Comparison of ENCODE assay signal across 28 cellular contexts in the genomic region with DNA sequence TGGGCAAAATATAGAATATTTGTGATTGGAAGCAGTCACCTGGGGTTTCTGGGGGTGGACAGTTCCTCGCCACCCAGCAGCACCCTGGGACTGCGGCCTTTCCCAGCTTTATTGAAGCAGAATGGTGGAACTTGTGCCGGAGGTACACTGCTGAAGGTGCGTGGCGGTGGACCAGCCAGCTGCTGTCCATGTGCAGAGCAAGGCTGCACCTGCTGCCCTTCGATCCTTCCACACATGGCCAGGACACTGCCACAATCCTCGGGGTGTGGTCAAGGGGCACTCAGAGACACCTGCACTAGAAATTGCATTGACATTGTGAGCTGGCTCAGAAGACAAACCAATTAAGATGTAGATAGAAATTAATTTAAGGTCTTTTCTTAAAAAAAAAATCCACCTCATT.
"Had no signal": no experiment of that assay in that cellular context is flagged by ENCODE, and none has a peak within 500 bp of the region (broad histone marks: within the 10 kb centered on the region; RNA-seq: fewer than 3 reads in every experiment).

No MANE protein-coding gene starts in this region.

- H3K4me3 Mint-ChIP-seq: activated CD4-positive, alpha-beta memory T cell treated with anti-CD3 and anti-CD28 coated beads for 36 hours; activated naive CD8-positive, alpha-beta T cell; activated T-helper 1 cell treated with anti-CD3 and anti-CD28 coated beads, Interleukin-12 subunit alpha, Interleukin-12 subunit beta, Interleukin-2, Interleukin-4 antibody, amounts not matched to agents 30 ng/mL and 10 ng/mL and 1 ng/mL, durations not matched to agents 14 hours and 24 hours and 36 hours; dendritic cell treated with granulocyte-macrophage colony-stimulating factor and Interleukin-4, amounts not matched to agents 40 ng/mL and 50 ng/mL, for 4 days; immature natural killer cell; naive thymus-derived CD8-positive, alpha-beta T cell; neural progenitor cell; stimulated activated naive B cell treated with anti-CD40 and anti-IgM and Interleukin-4, amounts not matched to agents 10 μg/mL and 1 μg/mL and 100 μg/mL, for 72 hours had no signal

- ATAC-seq: left lung; naive thymus-derived CD8-positive, alpha-beta T cell; sciatic nerve; stimulated activated naive B cell treated with anti-CD40 and anti-IgM and Interleukin-4, amounts not matched to agents 10 μg/mL and 1 μg/mL and 100 μg/mL, for 72 hours had no signal

- H3K4me3 ChIP-seq: adrenal gland, ascending aorta, hepatocyte, left lung, lung, neural progenitor cell, smooth muscle cell, transverse colon, uterus had no signal

- H3K27me3 Mint-ChIP-seq: activated CD4-positive, alpha-beta memory T cell treated with anti-CD3 and anti-CD28 coated beads for 36 hours; activated naive CD8-positive, alpha-beta T cell; dendritic cell treated with granulocyte-macrophage colony-stimulating factor and Interleukin-4, amounts not matched to agents 40 ng/mL and 50 ng/mL, for 4 days; naive thymus-derived CD8-positive, alpha-beta T cell; stimulated activated naive B cell treated with anti-CD40 and anti-IgM and Interleukin-4, amounts not matched to agents 10 μg/mL and 1 μg/mL and 100 μg/mL, for 72 hours had no signal

- H3K9me3 ChIP-seq: adrenal gland, ascending aorta, left lung, transverse colon, uterus had no signal

- H3K27ac Mint-ChIP-seq: activated CD4-positive, alpha-beta memory T cell treated with anti-CD3 and anti-CD28 coated beads for 36 hours; activated naive CD8-positive, alpha-beta T cell; activated T-helper 1 cell treated with anti-CD3 and anti-CD28 coated beads, Interleukin-12 subunit alpha, Interleukin-12 subunit beta, Interleukin-2, Interleukin-4 antibody, amounts not matched to agents 30 ng/mL and 10 ng/mL and 1 ng/mL, durations not matched to agents 14 hours and 24 hours and 36 hours; dendritic cell treated with granulocyte-macrophage colony-stimulating factor and Interleukin-4, amounts not matched to agents 40 ng/mL and 50 ng/mL, for 4 days; neural progenitor cell; stimulated activated naive B cell treated with anti-CD40 and anti-IgM and Interleukin-4, amounts not matched to agents 10 μg/mL and 1 μg/mL and 100 μg/mL, for 72 hours had no signal

- H3K27me3 ChIP-seq: adrenal gland, ascending aorta, brain microvascular endothelial cell, hepatocyte, left lung, neural progenitor cell, transverse colon, uterus had no signal

- H3K9ac ChIP-seq: neural progenitor cell had no signal

- H3K36me3 ChIP-seq: neural progenitor cell, uterus had no signal

- H3K4me1 ChIP-seq: ascending aorta, uterus had no signal

- H2AFZ ChIP-seq: hepatocyte, neural progenitor cell had no signal

- H3K4me2 ChIP-seq: hepatocyte, neural progenitor cell, smooth muscle cell had no signal

- DNase-seq: activated CD4-positive, alpha-beta memory T cell treated with anti-CD3 and anti-CD28 coated beads for 36 hours; activated CD4-positive, alpha-beta T cell treated with anti-CD3 and anti-CD28 coated beads for 4 hours; activated CD4-positive, CD25-positive, alpha-beta regulatory T cell; activated gamma-delta T cell treated with Interleukin-2 at 50 U/mL for 16 hours; activated T-cell treated with anti-CD3 and anti-CD28 coated beads for 4 hours; adrenal gland; brain microvascular endothelial cell; caudate nucleus; effector CD4-positive, alpha-beta T cell; erythroblast; foreskin melanocyte; immature natural killer cell; naive thymus-derived CD8-positive, alpha-beta T cell; stimulated activated CD4-positive, alpha-beta T cell treated with anti-CD3 and anti-CD28 coated beads, Interleukin-15, amount 100 ng/mL, for 24 hours; stimulated activated CD8-positive, alpha-beta memory T cell treated with anti-CD3 and anti-CD28 coated beads, Interleukin-4, amount 100 ng/mL, for 48 hours; stimulated activated naive B cell treated with anti-CD40 and anti-IgM and Interleukin-4, amounts not matched to agents 10 μg/mL and 1 μg/mL and 100 μg/mL, for 72 hours; transverse colon; uterus had no signal

- H3K27ac ChIP-seq: adrenal gland, ascending aorta, brain microvascular endothelial cell, hepatocyte, left lung, neural progenitor cell, transverse colon, uterus had no signal

- H3K9me3 Mint-ChIP-seq: activated CD4-positive, alpha-beta memory T cell treated with anti-CD3 and anti-CD28 coated beads for 36 hours; activated T-helper 1 cell treated with anti-CD3 and anti-CD28 coated beads, Interleukin-12 subunit alpha, Interleukin-12 subunit beta, Interleukin-2, Interleukin-4 antibody, amounts not matched to agents 30 ng/mL and 10 ng/mL and 1 ng/mL, durations not matched to agents 14 hours and 24 hours and 36 hours; dendritic cell treated with granulocyte-macrophage colony-stimulating factor and Interleukin-4, amounts not matched to agents 40 ng/mL and 50 ng/mL, for 4 days; immature natural killer cell; naive thymus-derived CD8-positive, alpha-beta T cell; neural progenitor cell; stimulated activated naive B cell treated with anti-CD40 and anti-IgM and Interleukin-4, amounts not matched to agents 10 μg/mL and 1 μg/mL and 100 μg/mL, for 72 hours had no signal

- H3K36me3 Mint-ChIP-seq: activated naive CD8-positive, alpha-beta T cell had no signal

- H3K79me2 ChIP-seq: hepatocyte had no signal
